Comparison of ENCODE assay signal across 23 cellular contexts in the genomic region with DNA sequence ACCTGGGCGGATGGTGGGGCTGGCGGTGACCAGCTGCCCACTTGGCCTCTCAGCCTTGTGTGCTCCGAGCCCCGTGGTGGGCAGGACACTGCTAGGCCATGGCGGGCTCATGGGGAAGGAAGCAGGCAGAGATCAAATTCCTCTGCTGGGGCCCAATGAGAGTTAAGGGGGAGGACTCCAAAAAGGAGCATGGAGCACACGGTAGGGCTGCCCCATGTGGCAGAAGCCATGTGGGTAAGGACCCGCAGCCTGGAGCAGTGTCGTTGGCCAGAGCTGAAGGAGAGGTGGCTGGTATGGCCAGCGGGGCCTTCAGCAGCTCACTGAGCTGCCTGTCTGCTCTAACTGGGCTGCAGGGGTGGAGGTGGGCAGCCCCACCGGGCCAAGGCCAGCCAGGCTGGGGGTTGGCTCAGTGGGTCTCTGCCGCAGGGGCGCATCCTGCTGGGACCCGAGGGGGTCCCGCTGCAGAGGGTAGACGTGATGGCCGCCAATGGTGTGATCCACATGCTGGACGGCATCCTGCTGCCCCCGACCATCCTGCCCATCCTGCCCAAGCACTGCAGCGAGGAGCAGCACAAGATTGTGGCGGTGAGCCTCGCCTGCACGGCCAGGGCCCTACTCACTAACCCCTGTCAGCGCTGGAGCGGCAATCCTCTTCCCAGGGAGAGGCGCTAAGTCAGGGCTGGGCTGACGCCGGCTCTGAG. TPM values are rescaled to one million over a fixed set of nuclear protein-coding genes. Genes with fewer than 3 reads are reported as not detected.
DNase-seq lines count a peak whose midpoint lies in the region; ATAC-seq, FAIRE-seq and TF ChIP-seq lines count a peak whose summit lies in the region.
"Had no signal": no experiment of that assay in that cellular context is flagged by ENCODE, and none has a peak within 500 bp of the region (broad histone marks: within the 10 kb centered on the region; RNA-seq: fewer than 3 reads in every experiment).

No MANE protein-coding gene starts in this region.

- H3K9me3 ChIP-seq in K562 (replicated peaks; ENCODE audit: control insufficient read depth, insufficient read depth, low read depth, low read length) (no peaks in the 10 kb centered on the region), trophoblast cell (ENCODE audit: insufficient read depth, low read depth, low read length) (peaks cover 2% of the 10 kb centered on the region)

- H2BK120ac ChIP-seq in trophoblast cell (ENCODE audit: insufficient read depth, low read length, poor library complexity): no peak overlapping the region

- H3K4me1 ChIP-seq in K562 (replicated peaks in 1 of 2; ENCODE audit: control insufficient read depth in 2 of 2, insufficient read depth in 2 of 2, low read length in 2 of 2): peaks cover 0 to 40% of the 10 kb centered on the region in 2 experiments; a peak in 2 of 5 replicates
- H3K4me1 ChIP-seq in trophoblast cell (ENCODE audit: control insufficient read depth in 1 of 2, insufficient read depth in 2 of 2, low read length in 2 of 2): no peaks in the 10 kb centered on the region

- H4K8ac ChIP-seq in trophoblast cell (ENCODE audit: low read depth, low read length): no peak overlapping the region

- H3K79me1 ChIP-seq in trophoblast cell (ENCODE audit: low read length): no peaks in the 10 kb centered on the region

- ATAC-seq in K562: 0 out of 3 replicates have a peak, but pooled peaks have one; percentile 11
- ATAC-seq: CD8-positive, alpha-beta T cell; Panc1; Right ventricle myocardium inferior had no signal

- H2AFZ ChIP-seq in K562 (ENCODE audit: low read depth, low read length) (no peak overlapping the region), trophoblast cell (ENCODE audit: insufficient read depth, low read length, poor library complexity) (no peak overlapping the region)
- H2AFZ ChIP-seq: GM23248 had no signal

- DNase-seq in NCI-H82 (lab: John Stamatoyannopoulos, UW) (peak; percentile 31), NCI-H82 treated with DMSO at 0.1 percent for 48 hours (lab: John Stamatoyannopoulos, UW; ENCODE audit: unreplicated experiment) (no peak), K562 (ENCODE audit: extremely low read depth in 1 of 4, low spot score in 3 of 4) (no peak), trophoblast cell (no peak), HT-29 (ENCODE audit: low spot score) (no peak), DMS 273 (lab: John Stamatoyannopoulos, UW; ENCODE audit: unreplicated experiment) (no peak)
- DNase-seq: AML-193; C1 segment of cervical spinal cord; CD8-positive, alpha-beta T cell; DMS153; GM23248; Kasumi-1; NCI-H1694 treated with DMSO at 0.1 percent for 48 hours; NCI-H2081 treated with DMSO at 0.1 percent for 48 hours; NCI-H446 treated with DMSO at 0.1 percent for 48 hours; NCI-H526 treated with DMSO at 0.1 percent for 48 hours; NK-92 treated with Interleukin-12 subunit alpha and Interleukin-12 subunit beta, amount 100 ng/mL, for 24 hours had no signal

- no peak for FAIRE-seq in K562 (lab: Jason Lieb, UNC)
- FAIRE-seq: GM12891 had no signal

- H3K23ac ChIP-seq in trophoblast cell (ENCODE audit: low read length): no peak overlapping the region

- H2AK5ac ChIP-seq in trophoblast cell (ENCODE audit: low read length): no peak overlapping the region

- H3K14ac ChIP-seq in trophoblast cell (ENCODE audit: low read length): no peak overlapping the region

- no peak overlapping the region for H4K12ac ChIP-seq in trophoblast cell (ENCODE audit: low read depth, low read length)

- no peak overlapping the region for H3K4ac ChIP-seq in trophoblast cell (ENCODE audit: low read depth, low read length)

- TF ChIP-seq POLR2A in K562 (conservative IDR thresholded peaks at IDR 0.05): no peak

- no peak overlapping the region for H2BK5ac ChIP-seq in trophoblast cell (ENCODE audit: low read depth, low read length, poor library complexity)

- no peaks in the 10 kb centered on the region for H3K9me1 ChIP-seq in K562 (ENCODE audit: control insufficient read depth, insufficient read depth, low read length)

- H3K27ac ChIP-seq in K562 (ENCODE audit: extremely low read depth, low read depth, low read length) (no peak overlapping the region), trophoblast cell (ENCODE audit: low read depth, low read length) (no peak overlapping the region)
- H3K27ac ChIP-seq: GM23248 had no signal

- H3K4me2 ChIP-seq in K562 (ENCODE audit: insufficient read depth, low read length) (no peak overlapping the region), trophoblast cell (ENCODE audit: low read length) (no peak overlapping the region)

- H4K20me1 ChIP-seq in K562 (replicated peaks; ENCODE audit: control insufficient read depth, insufficient read depth, low read length): no peaks in the 10 kb centered on the region

- H3K79me2 ChIP-seq in K562 (ENCODE audit: control insufficient read depth, insufficient read depth, low read length) (no peaks in the 10 kb centered on the region), trophoblast cell (ENCODE audit: control insufficient read depth, insufficient read depth, low read length, poor library complexity) (no peaks in the 10 kb centered on the region)

- no peak for TF ChIP-seq CTCF in K562 (IDR thresholded peaks at IDR 0.05 in 2 of 3, conservative IDR thresholded peaks at IDR 0.05 in 1 of 3; ENCODE audit: insufficient read depth in 2 of 3, low read depth in 1 of 3, low read length in 3 of 3)

- no TSS peak for BruUV-seq in K562 (replicated peaks; lab: Mats Ljungman, UMichigan)

- TF ChIP-seq EP300 in K562 (IDR thresholded peaks at IDR 0.05; ENCODE audit: low read length): no peak

- WGBS in K562 (ENCODE audit: insufficient coverage, low coverage, missing lambda C conversion rate): 46% methylated on average over 10 of the region's 27 CpGs
- no CpG with 5 or more reads among the region's 27 CpGs for WGBS in trophoblast cell (ENCODE audit: extremely low coverage, insufficient coverage, insufficient read length)

- H3K36me3 ChIP-seq in K562 (ENCODE audit: control insufficient read depth, insufficient read depth, low read length) (no peaks in the 10 kb centered on the region), trophoblast cell (ENCODE audit: control insufficient read depth in 1 of 2, insufficient read depth in 2 of 2, low read length in 2 of 2) (no peaks in the 10 kb centered on the region)

- in situ Hi-C loops in K562 (cut with MboI): no loop called here

- intact Hi-C loops in K562 (cut with micrococcal nuclease): no loop called here

- POLR2A ChIA-PET in K562 (lab: Yijun Ruan, JAX): interaction anchor here (0.6 kb wide), 1 partner anchor 27 kb away, joined by 5 read pairs; no protein-coding TSS in a partner anchor

- H2BK12ac ChIP-seq in trophoblast cell (ENCODE audit: low read length): no peak overlapping the region

- H3K18ac ChIP-seq in trophoblast cell (ENCODE audit: low read length): no peak overlapping the region

- H4K91ac ChIP-seq in trophoblast cell (ENCODE audit: low read depth, low read length): no peak overlapping the region

- no peak for TF ChIP-seq RAD21 in K562 (CRISPR knock-in tag; conservative IDR thresholded peaks at IDR 0.05 in 1 of 2, IDR thresholded peaks at IDR 0.05 in 1 of 2)

- H3K4me3 ChIP-seq in K562 (no peak overlapping the region), trophoblast cell (ENCODE audit: low read depth, low read length) (peak overlapping the region; percentile 40)
- H3K4me3 ChIP-seq: GM23248 had no signal

- CTCF ChIA-PET in K562 (lab: Yijun Ruan, JAX; ENCODE audit: low intra/inter-chr PET ratio): no interaction called here

- H3K27me3 ChIP-seq in K562 (ENCODE audit: control insufficient read depth in 2 of 2, insufficient read depth in 2 of 2, low read length in 2 of 2) (peaks cover 0 to 11% of the 10 kb centered on the region in 2 experiments; a peak in 2 of 5 replicates), trophoblast cell (ENCODE audit: insufficient read depth, low read length) (no peaks in the 10 kb centered on the region)

- H3K9ac ChIP-seq in K562 (ENCODE audit: insufficient read depth in 1 of 2, low read depth in 2 of 2, low read length in 2 of 2) (0 out of 4 replicates have a peak overlapping the region, but pooled peaks of 1 of the 2 experiments have one; percentile 17), trophoblast cell (ENCODE audit: low read length) (no peak overlapping the region)
- H3K9ac ChIP-seq: GM23248 had no signal

RNA-seq across cellular contexts. Expression of a gene that starts 11.3 kb away (rescaled TPM):
- 6.3 and 21.2 TPM in 2 replicates for total RNA-seq in K562 (2011; cell fraction: chromatin; rRNA removed; ENCODE audit: low replicate concordance)
- 16.3 and 17.0 TPM in 2 replicates for total RNA-seq in K562 (2011; cell fraction: nucleolus; rRNA removed)
- 8.3 and 8.5 TPM in 2 replicates for total RNA-seq in K562 (2011; cell fraction: nucleoplasm; rRNA removed)
- 1.6 and 3.4 TPM in 2 replicates for total RNA-seq in K562 (2014; rRNA removed)
- 1.1 TPM in 2 replicates for total RNA-seq in K562 (2014; rRNA removed; fragmentation: Illumina TruSeq; extraction: Trizol)
- 0.75 and 1.2 TPM in 2 replicates for total RNA-seq in K562 (2015; rRNA removed; fragmentation: Illumina TruSeq; extraction: Trizol)
- 3.9 and 4.7 TPM in 2 replicates for total RNA-seq in K562 (2021)
- 1.8 and 4.4 TPM in 2 replicates for polyA plus RNA-seq in K562 (2011; rRNA removed)
- polyA plus RNA-seq in K562 (2011; cell fraction: cytosol; rRNA removed): 2.6 and 3.1 TPM in 2 replicates
- 34.1 and 41.9 TPM in 2 replicates for polyA plus RNA-seq in K562 (2011; cell fraction: nucleus; rRNA removed)
- 1.6 and 2.7 TPM in 2 replicates for polyA plus RNA-seq in K562 (2012)
- 0.86 and 1.6 TPM in 2 replicates for polyA plus RNA-seq in K562 (2014; fragmentation: Illumina TruSeq; extraction: Trizol)
- polyA plus RNA-seq in K562 (2014; fragmentation: Nextera tagmentation; extraction: Ambion mirVana): under 1 TPM; 0.20 TPM
- polyA plus RNA-seq in K562 (2014; rRNA removed): 1.8 and 3.4 TPM in 2 replicates
- 1.6 and 2.3 TPM in 2 replicates for polyA minus RNA-seq in K562 (2011; rRNA and poly(A)+ RNA removed)
- 1.9 and 3.1 TPM in 2 replicates for polyA minus RNA-seq in K562 (2011; cell fraction: cytosol; rRNA and poly(A)+ RNA removed)
- polyA minus RNA-seq in K562 (2011; cell fraction: nucleus; rRNA and poly(A)+ RNA removed): 8.5 and 12.6 TPM in 2 replicates
- 0.14 and 0.19 TPM in 2 replicates for polyA plus RNA-seq in trophoblast cell (2013)
- total RNA-seq in HT-29 (2014; rRNA removed; shearing (Covaris generic)): 0.03 TPM in 1 of 2 replicates, not detected in the other
- total RNA-seq: G401, GM23248, MCF 10A, SK-MEL-5 had no signal
- polyA plus RNA-seq: GM23248 had no signal

RNA-seq across cellular contexts. Expression of a gene that starts 27.2 kb away (rescaled TPM):
- total RNA-seq in K562 (2011; cell fraction: chromatin; rRNA removed; ENCODE audit: low replicate concordance): 149 and 396 TPM in 2 replicates
- 249 and 262 TPM in 2 replicates for total RNA-seq in K562 (2011; cell fraction: nucleolus; rRNA removed)
- total RNA-seq in K562 (2011; cell fraction: nucleoplasm; rRNA removed): 155 and 157 TPM in 2 replicates
- total RNA-seq in K562 (2014; rRNA removed) (122 and 177 TPM in 2 replicates), K562 (2014; rRNA removed; fragmentation: Illumina TruSeq; extraction: Trizol) (52.5 and 60.9 TPM in 2 replicates), K562 (2015; rRNA removed; fragmentation: Illumina TruSeq; extraction: Trizol) (80.5 and 88.7 TPM in 2 replicates), K562 (2021) (168 and 171 TPM in 2 replicates)
- polyA plus RNA-seq in K562 (2011; rRNA removed) (133 and 165 TPM in 2 replicates), K562 (2014; fragmentation: Illumina TruSeq; extraction: Trizol) (140 and 168 TPM in 2 replicates), K562 (2014; fragmentation: Nextera tagmentation; extraction: Ambion mirVana) (10 to 100 TPM; 25.6 to 37.5 TPM), K562 (2014; rRNA removed) (150 and 173 TPM in 2 replicates)
- 143 and 272 TPM in 2 replicates for polyA plus RNA-seq in K562 (2011; cell fraction: cytosol; rRNA removed)
- 440 and 526 TPM in 2 replicates for polyA plus RNA-seq in K562 (2011; cell fraction: nucleus; rRNA removed)
- polyA plus RNA-seq in K562 (2012): 107 and 154 TPM in 2 replicates
- 77.2 and 97.0 TPM in 2 replicates for polyA minus RNA-seq in K562 (2011; rRNA and poly(A)+ RNA removed)
- polyA minus RNA-seq in K562 (2011; cell fraction: cytosol; rRNA and poly(A)+ RNA removed): 74.4 and 91.0 TPM in 2 replicates
- 76.3 and 93.3 TPM in 2 replicates for polyA minus RNA-seq in K562 (2011; cell fraction: nucleus; rRNA and poly(A)+ RNA removed)
- polyA plus RNA-seq in trophoblast cell (2013): 247 and 254 TPM in 2 replicates
- total RNA-seq in HT-29 (2014; rRNA removed; shearing (Covaris generic)): 119 and 120 TPM in 2 replicates

RNA-seq across cellular contexts. Expression of a gene that starts 30.0 kb away (rescaled TPM):
- total RNA-seq in K562 (2011; cell fraction: chromatin; rRNA removed; ENCODE audit: low replicate concordance): 16.1 and 17.7 TPM in 2 replicates
- total RNA-seq in K562 (2011; cell fraction: nucleolus; rRNA removed): 11.6 and 16.8 TPM in 2 replicates
- total RNA-seq in K562 (2011; cell fraction: nucleoplasm; rRNA removed): 22.7 and 45.6 TPM in 2 replicates
- total RNA-seq in K562 (2014; rRNA removed) (28.6 and 41.1 TPM in 2 replicates), K562 (2014; rRNA removed; fragmentation: Illumina TruSeq; extraction: Trizol) (13.8 and 16.4 TPM in 2 replicates), K562 (2015; rRNA removed; fragmentation: Illumina TruSeq; extraction: Trizol) (33.8 and 38.3 TPM in 2 replicates), K562 (2021) (23.3 and 32.2 TPM in 2 replicates)
- polyA plus RNA-seq in K562 (2011; rRNA removed) (10.2 and 11.3 TPM in 2 replicates), K562 (2014; fragmentation: Illumina TruSeq; extraction: Trizol) (18.0 and 31.0 TPM in 2 replicates), K562 (2014; fragmentation: Nextera tagmentation; extraction: Ambion mirVana) (10 to 100 TPM; 36.3 to 36.7 TPM), K562 (2014; rRNA removed) (45.3 and 55.4 TPM in 2 replicates)
- 12.1 and 14.9 TPM in 2 replicates for polyA plus RNA-seq in K562 (2011; cell fraction: cytosol; rRNA removed)
- 17.8 and 22.9 TPM in 2 replicates for polyA plus RNA-seq in K562 (2011; cell fraction: nucleus; rRNA removed)
- 36.7 and 97.1 TPM in 2 replicates for polyA plus RNA-seq in K562 (2012)
- 7.6 and 8.3 TPM in 2 replicates for polyA minus RNA-seq in K562 (2011; rRNA and poly(A)+ RNA removed)
- 9.0 and 12.3 TPM in 2 replicates for polyA minus RNA-seq in K562 (2011; cell fraction: cytosol; rRNA and poly(A)+ RNA removed)
- polyA minus RNA-seq in K562 (2011; cell fraction: nucleus; rRNA and poly(A)+ RNA removed): 6.5 and 9.8 TPM in 2 replicates
- 68.9 TPM in 2 replicates for polyA plus RNA-seq in trophoblast cell (2013)
- total RNA-seq in HT-29 (2014; rRNA removed; shearing (Covaris generic)): 15.3 and 38.3 TPM in 2 replicates

RNA-seq across cellular contexts. Expression of a gene that starts 51.0 kb away (rescaled TPM):
- 205 and 431 TPM in 2 replicates for total RNA-seq in K562 (2011; cell fraction: chromatin; rRNA removed; ENCODE audit: low replicate concordance)
- total RNA-seq in K562 (2011; cell fraction: nucleolus; rRNA removed): 200 and 220 TPM in 2 replicates
- total RNA-seq in K562 (2011; cell fraction: nucleoplasm; rRNA removed): 158 and 172 TPM in 2 replicates
- total RNA-seq in K562 (2014; rRNA removed) (27.9 and 35.9 TPM in 2 replicates), K562 (2014; rRNA removed; fragmentation: Illumina TruSeq; extraction: Trizol) (13.9 and 16.1 TPM in 2 replicates), K562 (2015; rRNA removed; fragmentation: Illumina TruSeq; extraction: Trizol) (20.7 and 22.2 TPM in 2 replicates), K562 (2021) (36.9 and 43.5 TPM in 2 replicates)
- polyA plus RNA-seq in K562 (2011; rRNA removed) (34.6 and 52.5 TPM in 2 replicates), K562 (2014; fragmentation: Illumina TruSeq; extraction: Trizol) (23.4 and 28.3 TPM in 2 replicates), K562 (2014; fragmentation: Nextera tagmentation; extraction: Ambion mirVana) (under 1 TPM; 0.44 to 0.80 TPM), K562 (2014; rRNA removed) (37.5 and 42.4 TPM in 2 replicates)
- polyA plus RNA-seq in K562 (2011; cell fraction: cytosol; rRNA removed): 31.2 and 33.2 TPM in 2 replicates
- polyA plus RNA-seq in K562 (2011; cell fraction: nucleus; rRNA removed): 303 and 415 TPM in 2 replicates
- polyA plus RNA-seq in K562 (2012): 28.8 and 58.0 TPM in 2 replicates
- 35.4 and 47.8 TPM in 2 replicates for polyA minus RNA-seq in K562 (2011; rRNA and poly(A)+ RNA removed)
- 23.4 and 31.6 TPM in 2 replicates for polyA minus RNA-seq in K562 (2011; cell fraction: cytosol; rRNA and poly(A)+ RNA removed)
- 68.9 and 75.8 TPM in 2 replicates for polyA minus RNA-seq in K562 (2011; cell fraction: nucleus; rRNA and poly(A)+ RNA removed)
- polyA plus RNA-seq in trophoblast cell (2013): 52.2 and 53.5 TPM in 2 replicates
- 43.8 and 47.7 TPM in 2 replicates for total RNA-seq in HT-29 (2014; rRNA removed; shearing (Covaris generic))

RNA-seq across cellular contexts. Expression of a gene that starts 52.6 kb away (rescaled TPM):
- total RNA-seq in K562 (2011; cell fraction: chromatin; rRNA removed; ENCODE audit: low replicate concordance): 0.65 TPM in 1 of 2 replicates, not detected in the other
- 1.0 and 1.3 TPM in 2 replicates for total RNA-seq in K562 (2011; cell fraction: nucleolus; rRNA removed)
- total RNA-seq in K562 (2011; cell fraction: nucleoplasm; rRNA removed): 2.7 TPM in 1 of 2 replicates, not detected in the other
- 0.53 TPM in 1 of 2 replicates, not detected in the other for total RNA-seq in K562 (2014; rRNA removed)
- total RNA-seq in K562 (2014; rRNA removed; fragmentation: Illumina TruSeq; extraction: Trizol): not detected in 2 replicates
- total RNA-seq in K562 (2015; rRNA removed; fragmentation: Illumina TruSeq; extraction: Trizol): not detected in 2 replicates
- 0.47 TPM in 1 of 2 replicates, not detected in the other for total RNA-seq in K562 (2021)
- polyA plus RNA-seq in K562 (2011; rRNA removed): 0.42 and 1.1 TPM in 2 replicates
- polyA plus RNA-seq in K562 (2011; cell fraction: cytosol; rRNA removed): 0.60 and 1.6 TPM in 2 replicates
- polyA plus RNA-seq in K562 (2011; cell fraction: nucleus; rRNA removed): 3.3 and 6.2 TPM in 2 replicates
- 0.12 and 0.65 TPM in 2 replicates for polyA plus RNA-seq in K562 (2012)
- polyA plus RNA-seq in K562 (2014; fragmentation: Illumina TruSeq; extraction: Trizol): 0.85 TPM in 1 of 2 replicates, not detected in the other
- polyA plus RNA-seq in K562 (2014; fragmentation: Nextera tagmentation; extraction: Ambion mirVana): under 1 TPM; 0.08 to 0.27 TPM
- 0.78 TPM in 1 of 2 replicates, not detected in the other for polyA plus RNA-seq in K562 (2014; rRNA removed)
- polyA minus RNA-seq in K562 (2011; rRNA and poly(A)+ RNA removed): 0.42 and 1.4 TPM in 2 replicates
- not detected in 2 replicates for polyA minus RNA-seq in K562 (2011; cell fraction: cytosol; rRNA and poly(A)+ RNA removed)
- polyA minus RNA-seq in K562 (2011; cell fraction: nucleus; rRNA and poly(A)+ RNA removed): 0.44 TPM in 1 of 2 replicates, not detected in the other
- 5.7 and 6.0 TPM in 2 replicates for polyA plus RNA-seq in trophoblast cell (2013)
- 5.7 and 6.5 TPM in 2 replicates for total RNA-seq in HT-29 (2014; rRNA removed; shearing (Covaris generic))
- total RNA-seq: GM23248 had no signal
- polyA plus RNA-seq: GM23248 had no signal
